Comparison of ENCODE assay signal across 9 cellular contexts in genomic region chr7:74612015-74612829, GRCh38. TPM values are rescaled to one million over a fixed set of nuclear protein-coding genes. Genes with fewer than 3 reads are reported as not detected.
DNase-seq lines count a peak whose midpoint lies in the region; ATAC-seq lines count a peak whose summit lies in the region.
"Had no signal": no experiment of that assay in that cellular context is flagged by ENCODE, and none has a peak within 500 bp of the region (broad histone marks: within the 10 kb centered on the region; RNA-seq: fewer than 3 reads in every experiment).

No MANE protein-coding gene starts in this region.

- H3K4me1 Mint-ChIP-seq in T-cell, result peaks cover 12 to 17% (median 15%) of the 10 kb centered on the region in 3 donors

- no peaks in the 10 kb centered on the region for H3K9me3 ChIP-seq in mesodermal cell (ENCODE audit: control insufficient read depth, low read length)

- no peaks in the 10 kb centered on the region for H3K9me3 Mint-ChIP-seq in T-cell

- peak in 11 of 14 donors; percentile 5 to 49 (median 33) for DNase-seq in C1 segment of cervical spinal cord (lab: John Stamatoyannopoulos, UW)
- DNase-seq in NCI-H2107 treated with DMSO at 0.1 percent for 48 hours (lab: John Stamatoyannopoulos, UW; ENCODE audit: unreplicated experiment), result peak; percentile 79
- DNase-seq in cerebellar cortex (ENCODE audit: low spot score), result peak; percentile 61
- no peak for DNase-seq in SHP77 treated with DMSO at 0.1 percent for 48 hours (lab: John Stamatoyannopoulos, UW)
- no peak for DNase-seq in activated effector memory CD4-positive, alpha-beta T cell treated with anti-CD3 and anti-CD28 coated beads, Interleukin-2, amount 50 U/mL, for 16 hours
- no peak for DNase-seq in T-cell
- DNase-seq: T-helper 9 cell had no signal

- POLR2A ChIA-PET in T-cell (lab: Charles Lee), result no interaction called here

- H3K27me3 Mint-ChIP-seq in T-cell, result no peaks in the 10 kb centered on the region

- 66 to 80% methylated on average over 7 to 11 of the region's 11 CpGs for WGBS in mesodermal cell (ENCODE audit: insufficient coverage in 2 of 2), 2 experiments

- no peaks in the 10 kb centered on the region for H3K36me3 ChIP-seq in mesodermal cell (ENCODE audit: control insufficient read depth, insufficient read depth, low read length)

- peak overlapping the region; percentile 7 for H3K27ac ChIP-seq in mesodermal cell (ENCODE audit: low read depth, low read length, severe bottlenecking)

- no peak overlapping the region for H3K4me3 ChIP-seq in mesodermal cell (ENCODE audit: extremely low read depth, insufficient read depth, low read length, poor library complexity, severe bottlenecking)

- H3K4me1 ChIP-seq in mesodermal cell (ENCODE audit: control insufficient read depth, insufficient read depth, low read length, poor library complexity, severe bottlenecking), result peaks cover 5% of the 10 kb centered on the region

- no peak overlapping the region for H3K4me3 Mint-ChIP-seq in T-cell

- H3K36me3 Mint-ChIP-seq in T-cell, result no peaks in the 10 kb centered on the region

- peak overlapping the region in 1 of 2 donors; percentile 0 for H3K27ac Mint-ChIP-seq in T-cell

- no peak for ATAC-seq in HG02840 (IDR thresholded peaks at IDR 0.05; ENCODE audit: low FRiP score, unreplicated experiment)
- ATAC-seq in T-cell (replicated peaks in 1 of 4), result no peak

- CTCF ChIA-PET in T-cell (lab: Charles Lee), result no interaction called here

RNA-seq across cellular contexts. Expression of gene GTF2I, which starts 45.3 kb away (rescaled TPM):
- 165 TPM for polyA plus RNA-seq in mesodermal cell (2013, experiment 1 of 2)
- polyA plus RNA-seq in mesodermal cell (2013, experiment 2 of 2), result 167 TPM
- total RNA-seq in T-cell, result 100 to 1,000 TPM; 155 to 196 (median 166) TPM

Comparison
In these comparisons a context has a peak if more than half of its experiments do, and no peak if none do; other contexts are left out.
1. DNase-seq: peak in C1 segment of cervical spinal cord (11 of 14), NCI-H2107 treated with DMSO at 0.1 percent for 48 hours (single experiment) and cerebellar cortex (single experiment); none in SHP77 treated with DMSO at 0.1 percent for 48 hours (single experiment), activated effector memory CD4-positive, alpha-beta T cell treated with anti-CD3 and anti-CD28 coated beads, Interleukin-2, amount 50 U/mL, for 16 hours (single experiment) and T-cell (0 of 34).